In the genomic region with DNA sequence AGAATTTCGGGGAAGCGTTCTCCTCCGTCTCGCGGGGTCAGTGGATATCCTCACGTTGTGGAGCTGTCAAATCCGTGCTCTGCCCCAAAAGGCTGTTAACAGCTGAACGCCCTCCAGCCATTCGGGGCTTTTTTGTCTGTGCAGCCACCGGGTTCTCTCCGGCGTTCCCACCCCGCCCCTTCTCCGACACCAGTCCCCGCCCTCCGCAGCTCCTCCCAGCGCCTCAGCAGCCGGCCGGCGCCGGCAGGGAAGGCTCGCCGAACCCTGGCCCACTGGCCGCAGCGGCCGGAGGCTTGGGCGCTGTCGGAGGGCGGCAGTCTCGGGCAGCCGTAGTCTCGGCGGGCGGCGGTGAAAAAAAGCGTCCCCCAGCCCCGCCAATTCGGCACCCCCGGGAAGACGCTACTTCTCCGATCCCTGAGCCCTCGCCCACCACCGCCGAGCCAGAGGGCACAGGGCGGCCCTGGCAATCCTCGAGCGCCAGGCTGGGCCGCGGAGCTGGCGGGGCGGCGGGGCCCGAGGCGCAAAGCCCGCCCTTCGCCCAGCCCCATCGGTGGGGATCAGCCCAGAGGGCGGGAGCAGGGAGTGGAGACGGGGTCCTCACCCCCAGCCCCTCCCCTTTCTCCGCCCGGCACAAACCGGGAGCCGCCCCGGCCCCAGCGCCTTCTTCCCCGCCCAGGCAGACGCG, we compare ENCODE assay signal across 1 cellular context.
TF ChIP-seq lines count a peak whose summit lies in the region.

A gene (minus strand): TSS at position 496 of the 685 bp plus-strand sequence. CDS start 773 bp downstream, outside the sequence.

TF ChIP-seq in HepG2, 621 proteins besides CTCF, POLR2A, EP300 and RAD21 (continued from another document and continues in another):
- TF ChIP-seq, protein P1, sequence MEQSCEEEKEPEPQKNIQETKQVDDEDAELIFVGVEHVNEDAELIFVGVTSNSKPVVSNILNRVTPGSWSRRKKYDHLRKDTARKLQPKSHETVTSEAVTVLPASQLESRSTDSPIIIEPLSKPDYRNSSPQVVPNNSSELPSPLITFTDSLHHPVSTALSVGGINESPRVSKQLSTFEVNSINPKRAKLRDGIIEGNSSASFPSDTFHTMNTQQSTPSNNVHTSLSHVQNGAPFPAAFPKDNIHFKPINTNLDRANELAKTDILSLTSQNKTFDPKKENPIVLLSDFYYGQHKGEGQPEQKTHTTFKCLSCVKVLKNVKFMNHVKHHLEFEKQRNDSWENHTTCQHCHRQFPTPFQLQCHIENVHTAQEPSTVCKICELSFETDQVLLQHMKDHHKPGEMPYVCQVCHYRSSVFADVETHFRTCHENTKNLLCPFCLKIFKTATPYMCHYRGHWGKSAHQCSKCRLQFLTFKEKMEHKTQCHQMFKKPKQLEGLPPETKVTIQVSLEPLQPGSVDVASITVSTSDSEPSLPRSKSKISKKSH (CRISPR knock-in tag; IDR thresholded peaks at IDR 0.05; ENCODE audit: borderline replicate concordance) = peak; percentile 91
- TF ChIP-seq PAWR (CRISPR knock-in tag; IDR thresholded peaks at IDR 0.05; ENCODE audit: borderline replicate concordance) (0 out of 2 replicates have a peak, but pooled peaks have one; percentile 1), KAT2B (IDR thresholded peaks at IDR 0.05; ENCODE audit: borderline replicate concordance, low read depth, low read length) (no peak), DNMT3B (CRISPR knock-in tag; conservative IDR thresholded peaks at IDR 0.05) (no peak), GATAD2A (CRISPR knock-in tag; IDR thresholded peaks at IDR 0.05) (no peak), KDM6A (CRISPR knock-in tag; IDR thresholded peaks at IDR 0.05; ENCODE audit: low read depth) (no peak), CBX2 (IDR thresholded peaks at IDR 0.05; ENCODE audit: low read depth, low read length) (no peak), CBX2 (CRISPR knock-in tag; IDR thresholded peaks at IDR 0.05; ENCODE audit: low read depth) (no peak), XBP1 (CRISPR knock-in tag; IDR thresholded peaks at IDR 0.05) (no peak; the same call in 1 of the 2 replicates), ZBTB21 (CRISPR knock-in tag; IDR thresholded peaks at IDR 0.05) (no peak), SATB2 (CRISPR knock-in tag; IDR thresholded peaks at IDR 0.05) (no peak), ZNF879 (CRISPR knock-in tag; IDR thresholded peaks at IDR 0.05) (0 out of 2 replicates have a peak, but pooled peaks have one; percentile 18), HCFC1 (IDR thresholded peaks at IDR 0.05; ENCODE audit: low read depth, low read length) (no peak), ZNF251 (CRISPR knock-in tag; IDR thresholded peaks at IDR 0.05) (no peak), SP1 (IDR thresholded peaks at IDR 0.05) (no peak), SP1 (CRISPR knock-in tag; IDR thresholded peaks at IDR 0.05) (no peak; the same call in none of the 2 replicates), ZNF780A (CRISPR knock-in tag; IDR thresholded peaks at IDR 0.05) (no peak), KMT2A (CRISPR knock-in tag; IDR thresholded peaks at IDR 0.05) (no peak; the same call in 1 of the 2 replicates), EHMT2 (IDR thresholded peaks at IDR 0.05; ENCODE audit: borderline replicate concordance, low read depth, low read length) (no peak), MEIS2 (CRISPR knock-in tag; IDR thresholded peaks at IDR 0.05) (no peak; the same call in 1 of the 2 replicates), RBM39 (IDR thresholded peaks at IDR 0.05; ENCODE audit: low read depth, low read length, poor library complexity, severe bottlenecking) (no peak), CHCHD3 (CRISPR knock-in tag; IDR thresholded peaks at IDR 0.05) (peak; percentile 85; the same call in 1 of the 2 replicates), ZFP1 (CRISPR knock-in tag; IDR thresholded peaks at IDR 0.05) (no peak), HNRNPL (IDR thresholded peaks at IDR 0.05; ENCODE audit: low read depth, low read length) (peak; percentile 72; the same call in 1 of the 2 replicates), SETDB1 (CRISPR knock-in tag; IDR thresholded peaks at IDR 0.05; ENCODE audit: borderline replicate concordance) (no peak), ZNF235 (CRISPR knock-in tag; IDR thresholded peaks at IDR 0.05; ENCODE audit: borderline replicate concordance) (no peak; the same call in 1 of the 2 replicates), FOXK2 (IDR thresholded peaks at IDR 0.05) (no peak), PAF1 (CRISPR knock-in tag; IDR thresholded peaks at IDR 0.05) (no peak), ZNF205 (CRISPR knock-in tag; IDR thresholded peaks at IDR 0.05) (peak; percentile 61; the same call in 1 of the 2 replicates), PRPF4 (IDR thresholded peaks at IDR 0.05; ENCODE audit: low read depth, low read length, poor library complexity, severe bottlenecking) (no peak), SRSF9 (IDR thresholded peaks at IDR 0.05; ENCODE audit: borderline replicate concordance, insufficient read depth, low read depth, low read length, poor library complexity, severe bottlenecking) (no peak), ZNF709 (CRISPR knock-in tag; IDR thresholded peaks at IDR 0.05) (peak; percentile 80; the same call in 1 of the 2 replicates), PHB2 (IDR thresholded peaks at IDR 0.05; ENCODE audit: partially characterized antibody) (no peak), SUZ12 (IDR thresholded peaks at IDR 0.05; ENCODE audit: low read depth, low read length) (no peak), SCMH1 (CRISPR knock-in tag; IDR thresholded peaks at IDR 0.05; ENCODE audit: borderline replicate concordance) (no peak), KDM3A (CRISPR knock-in tag; IDR thresholded peaks at IDR 0.05; ENCODE audit: low read depth) (no peak), ZNF260 (CRISPR knock-in tag; IDR thresholded peaks at IDR 0.05; ENCODE audit: borderline replicate concordance, low read depth) (no peak), ZSCAN12 (CRISPR knock-in tag; IDR thresholded peaks at IDR 0.05) (0 out of 2 replicates have a peak, but pooled peaks have one; percentile 33), ZNF619 (CRISPR knock-in tag; IDR thresholded peaks at IDR 0.05) (no peak), POLR2AphosphoS5 (IDR thresholded peaks at IDR 0.05; ENCODE audit: low read depth, low read length) (no peak; the same call in 1 of the 2 replicates), GTF3A (CRISPR knock-in tag; conservative IDR thresholded peaks at IDR 0.05) (no peak), XRCC5 (optimal IDR thresholded peaks at IDR 0.05; ENCODE audit: low read length) (peak; percentile 26)
- TF ChIP-seq, protein P2, sequence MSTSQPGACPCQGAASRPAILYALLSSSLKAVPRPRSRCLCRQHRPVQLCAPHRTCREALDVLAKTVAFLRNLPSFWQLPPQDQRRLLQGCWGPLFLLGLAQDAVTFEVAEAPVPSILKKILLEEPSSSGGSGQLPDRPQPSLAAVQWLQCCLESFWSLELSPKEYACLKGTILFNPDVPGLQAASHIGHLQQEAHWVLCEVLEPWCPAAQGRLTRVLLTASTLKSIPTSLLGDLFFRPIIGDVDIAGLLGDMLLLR (CRISPR knock-in tag; IDR thresholded peaks at IDR 0.05) = peak; percentile 57
- TF ChIP-seq, protein P3, sequence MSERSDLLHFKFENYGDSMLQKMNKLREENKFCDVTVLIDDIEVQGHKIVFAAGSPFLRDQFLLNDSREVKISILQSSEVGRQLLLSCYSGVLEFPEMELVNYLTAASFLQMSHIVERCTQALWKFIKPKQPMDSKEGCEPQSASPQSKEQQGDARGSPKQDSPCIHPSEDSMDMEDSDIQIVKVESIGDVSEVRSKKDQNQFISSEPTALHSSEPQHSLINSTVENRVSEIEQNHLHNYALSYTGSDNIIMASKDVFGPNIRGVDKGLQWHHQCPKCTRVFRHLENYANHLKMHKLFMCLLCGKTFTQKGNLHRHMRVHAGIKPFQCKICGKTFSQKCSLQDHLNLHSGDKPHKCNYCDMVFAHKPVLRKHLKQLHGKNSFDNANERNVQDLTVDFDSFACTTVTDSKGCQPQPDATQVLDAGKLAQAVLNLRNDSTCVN (CRISPR knock-in tag; IDR thresholded peaks at IDR 0.05; ENCODE audit: borderline replicate concordance) = no peak
- TF ChIP-seq, protein P4, sequence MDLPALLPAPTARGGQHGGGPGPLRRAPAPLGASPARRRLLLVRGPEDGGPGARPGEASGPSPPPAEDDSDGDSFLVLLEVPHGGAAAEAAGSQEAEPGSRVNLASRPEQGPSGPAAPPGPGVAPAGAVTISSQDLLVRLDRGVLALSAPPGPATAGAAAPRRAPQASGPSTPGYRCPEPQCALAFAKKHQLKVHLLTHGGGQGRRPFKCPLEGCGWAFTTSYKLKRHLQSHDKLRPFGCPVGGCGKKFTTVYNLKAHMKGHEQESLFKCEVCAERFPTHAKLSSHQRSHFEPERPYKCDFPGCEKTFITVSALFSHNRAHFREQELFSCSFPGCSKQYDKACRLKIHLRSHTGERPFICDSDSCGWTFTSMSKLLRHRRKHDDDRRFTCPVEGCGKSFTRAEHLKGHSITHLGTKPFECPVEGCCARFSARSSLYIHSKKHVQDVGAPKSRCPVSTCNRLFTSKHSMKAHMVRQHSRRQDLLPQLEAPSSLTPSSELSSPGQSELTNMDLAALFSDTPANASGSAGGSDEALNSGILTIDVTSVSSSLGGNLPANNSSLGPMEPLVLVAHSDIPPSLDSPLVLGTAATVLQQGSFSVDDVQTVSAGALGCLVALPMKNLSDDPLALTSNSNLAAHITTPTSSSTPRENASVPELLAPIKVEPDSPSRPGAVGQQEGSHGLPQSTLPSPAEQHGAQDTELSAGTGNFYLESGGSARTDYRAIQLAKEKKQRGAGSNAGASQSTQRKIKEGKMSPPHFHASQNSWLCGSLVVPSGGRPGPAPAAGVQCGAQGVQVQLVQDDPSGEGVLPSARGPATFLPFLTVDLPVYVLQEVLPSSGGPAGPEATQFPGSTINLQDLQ (CRISPR knock-in tag; IDR thresholded peaks at IDR 0.05) = no peak; the same call in 1 of the 2 replicates
- TF ChIP-seq, protein P5, sequence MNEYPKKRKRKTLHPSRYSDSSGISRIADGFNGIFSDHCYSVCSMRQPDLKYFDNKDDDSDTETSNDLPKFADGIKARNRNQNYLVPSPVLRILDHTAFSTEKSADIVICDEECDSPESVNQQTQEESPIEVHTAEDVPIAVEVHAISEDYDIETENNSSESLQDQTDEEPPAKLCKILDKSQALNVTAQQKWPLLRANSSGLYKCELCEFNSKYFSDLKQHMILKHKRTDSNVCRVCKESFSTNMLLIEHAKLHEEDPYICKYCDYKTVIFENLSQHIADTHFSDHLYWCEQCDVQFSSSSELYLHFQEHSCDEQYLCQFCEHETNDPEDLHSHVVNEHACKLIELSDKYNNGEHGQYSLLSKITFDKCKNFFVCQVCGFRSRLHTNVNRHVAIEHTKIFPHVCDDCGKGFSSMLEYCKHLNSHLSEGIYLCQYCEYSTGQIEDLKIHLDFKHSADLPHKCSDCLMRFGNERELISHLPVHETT (CRISPR knock-in tag; conservative IDR thresholded peaks at IDR 0.05) = peak; percentile 75; the same call in 1 of the 2 replicates
- TF ChIP-seq, protein P6, sequence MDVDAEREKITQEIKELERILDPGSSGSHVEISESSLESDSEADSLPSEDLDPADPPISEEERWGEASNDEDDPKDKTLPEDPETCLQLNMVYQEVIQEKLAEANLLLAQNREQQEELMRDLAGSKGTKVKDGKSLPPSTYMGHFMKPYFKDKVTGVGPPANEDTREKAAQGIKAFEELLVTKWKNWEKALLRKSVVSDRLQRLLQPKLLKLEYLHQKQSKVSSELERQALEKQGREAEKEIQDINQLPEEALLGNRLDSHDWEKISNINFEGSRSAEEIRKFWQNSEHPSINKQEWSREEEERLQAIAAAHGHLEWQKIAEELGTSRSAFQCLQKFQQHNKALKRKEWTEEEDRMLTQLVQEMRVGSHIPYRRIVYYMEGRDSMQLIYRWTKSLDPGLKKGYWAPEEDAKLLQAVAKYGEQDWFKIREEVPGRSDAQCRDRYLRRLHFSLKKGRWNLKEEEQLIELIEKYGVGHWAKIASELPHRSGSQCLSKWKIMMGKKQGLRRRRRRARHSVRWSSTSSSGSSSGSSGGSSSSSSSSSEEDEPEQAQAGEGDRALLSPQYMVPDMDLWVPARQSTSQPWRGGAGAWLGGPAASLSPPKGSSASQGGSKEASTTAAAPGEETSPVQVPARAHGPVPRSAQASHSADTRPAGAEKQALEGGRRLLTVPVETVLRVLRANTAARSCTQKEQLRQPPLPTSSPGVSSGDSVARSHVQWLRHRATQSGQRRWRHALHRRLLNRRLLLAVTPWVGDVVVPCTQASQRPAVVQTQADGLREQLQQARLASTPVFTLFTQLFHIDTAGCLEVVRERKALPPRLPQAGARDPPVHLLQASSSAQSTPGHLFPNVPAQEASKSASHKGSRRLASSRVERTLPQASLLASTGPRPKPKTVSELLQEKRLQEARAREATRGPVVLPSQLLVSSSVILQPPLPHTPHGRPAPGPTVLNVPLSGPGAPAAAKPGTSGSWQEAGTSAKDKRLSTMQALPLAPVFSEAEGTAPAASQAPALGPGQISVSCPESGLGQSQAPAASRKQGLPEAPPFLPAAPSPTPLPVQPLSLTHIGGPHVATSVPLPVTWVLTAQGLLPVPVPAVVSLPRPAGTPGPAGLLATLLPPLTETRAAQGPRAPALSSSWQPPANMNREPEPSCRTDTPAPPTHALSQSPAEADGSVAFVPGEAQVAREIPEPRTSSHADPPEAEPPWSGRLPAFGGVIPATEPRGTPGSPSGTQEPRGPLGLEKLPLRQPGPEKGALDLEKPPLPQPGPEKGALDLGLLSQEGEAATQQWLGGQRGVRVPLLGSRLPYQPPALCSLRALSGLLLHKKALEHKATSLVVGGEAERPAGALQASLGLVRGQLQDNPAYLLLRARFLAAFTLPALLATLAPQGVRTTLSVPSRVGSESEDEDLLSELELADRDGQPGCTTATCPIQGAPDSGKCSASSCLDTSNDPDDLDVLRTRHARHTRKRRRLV (CRISPR knock-in tag; IDR thresholded peaks at IDR 0.05) = no peak
- TF ChIP-seq, protein P7, sequence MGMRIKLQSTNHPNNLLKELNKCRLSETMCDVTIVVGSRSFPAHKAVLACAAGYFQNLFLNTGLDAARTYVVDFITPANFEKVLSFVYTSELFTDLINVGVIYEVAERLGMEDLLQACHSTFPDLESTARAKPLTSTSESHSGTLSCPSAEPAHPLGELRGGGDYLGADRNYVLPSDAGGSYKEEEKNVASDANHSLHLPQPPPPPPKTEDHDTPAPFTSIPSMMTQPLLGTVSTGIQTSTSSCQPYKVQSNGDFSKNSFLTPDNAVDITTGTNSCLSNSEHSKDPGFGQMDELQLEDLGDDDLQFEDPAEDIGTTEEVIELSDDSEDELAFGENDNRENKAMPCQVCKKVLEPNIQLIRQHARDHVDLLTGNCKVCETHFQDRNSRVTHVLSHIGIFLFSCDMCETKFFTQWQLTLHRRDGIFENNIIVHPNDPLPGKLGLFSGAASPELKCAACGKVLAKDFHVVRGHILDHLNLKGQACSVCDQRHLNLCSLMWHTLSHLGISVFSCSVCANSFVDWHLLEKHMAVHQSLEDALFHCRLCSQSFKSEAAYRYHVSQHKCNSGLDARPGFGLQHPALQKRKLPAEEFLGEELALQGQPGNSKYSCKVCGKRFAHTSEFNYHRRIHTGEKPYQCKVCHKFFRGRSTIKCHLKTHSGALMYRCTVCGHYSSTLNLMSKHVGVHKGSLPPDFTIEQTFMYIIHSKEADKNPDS (CRISPR knock-in tag; IDR thresholded peaks at IDR 0.05) = no peak
- TF ChIP-seq, protein P8, sequence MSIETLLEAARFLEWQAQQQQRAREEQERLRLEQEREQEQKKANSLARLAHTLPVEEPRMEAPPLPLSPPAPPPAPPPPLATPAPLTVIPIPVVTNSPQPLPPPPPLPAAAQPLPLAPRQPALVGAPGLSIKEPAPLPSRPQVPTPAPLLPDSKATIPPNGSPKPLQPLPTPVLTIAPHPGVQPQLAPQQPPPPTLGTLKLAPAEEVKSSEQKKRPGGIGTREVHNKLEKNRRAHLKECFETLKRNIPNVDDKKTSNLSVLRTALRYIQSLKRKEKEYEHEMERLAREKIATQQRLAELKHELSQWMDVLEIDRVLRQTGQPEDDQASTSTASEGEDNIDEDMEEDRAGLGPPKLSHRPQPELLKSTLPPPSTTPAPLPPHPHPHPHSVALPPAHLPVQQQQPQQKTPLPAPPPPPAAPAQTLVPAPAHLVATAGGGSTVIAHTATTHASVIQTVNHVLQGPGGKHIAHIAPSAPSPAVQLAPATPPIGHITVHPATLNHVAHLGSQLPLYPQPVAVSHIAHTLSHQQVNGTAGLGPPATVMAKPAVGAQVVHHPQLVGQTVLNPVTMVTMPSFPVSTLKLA (IDR thresholded peaks at IDR 0.05) = no peak
